ENCODE assay signal across 8 cellular contexts in the genomic region with DNA sequence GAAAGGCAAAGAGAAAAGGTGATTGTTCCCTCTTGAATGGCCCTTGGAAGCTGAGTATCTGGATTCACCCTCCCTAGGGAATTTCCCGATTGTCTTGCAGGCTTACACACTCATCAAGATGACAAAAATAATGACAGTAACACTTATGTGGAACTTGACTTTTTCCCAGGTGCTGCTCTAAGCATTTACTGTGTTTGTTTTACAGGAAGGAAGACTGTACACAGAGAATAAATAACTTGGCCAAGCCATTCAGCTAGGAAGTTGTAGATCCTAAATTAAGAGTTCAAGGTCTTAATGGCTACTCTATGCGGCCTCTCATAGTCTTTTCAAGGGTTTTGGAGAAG. TPM values are rescaled to one million over a fixed set of nuclear protein-coding genes. Genes with fewer than 3 reads are reported as not detected.
A peak's percentile ranks its signal among the peaks of the same experiment; 100 is the strongest.
DNase-seq lines count a peak whose midpoint lies in the region; ATAC-seq and TF ChIP-seq lines count a peak whose summit lies in the region.

No MANE protein-coding gene starts in this region.

- H3K27ac ChIP-seq in mammary epithelial cell (ENCODE audit: insufficient read depth, low read depth, low read length) (no peak overlapping the region), testis (no peak overlapping the region)

- H3K27me3 ChIP-seq in mammary epithelial cell (ENCODE audit: insufficient read depth, low read length) (no peaks in the 10 kb centered on the region), mucosa of stomach (ENCODE audit: control insufficient read depth, insufficient read depth, low read length) (peaks cover 20% of the 10 kb centered on the region), testis (no peaks in the 10 kb centered on the region)

- H3K36me3 ChIP-seq in mammary epithelial cell (ENCODE audit: insufficient read depth, low read length) (no peaks in the 10 kb centered on the region), mucosa of stomach (ENCODE audit: control insufficient read depth, insufficient read depth, low read length) (no peaks in the 10 kb centered on the region), testis (ENCODE audit: low read depth, missing control alignments) (no peaks in the 10 kb centered on the region)

- dilution Hi-C loops in mammary epithelial cell (cut with HindIII; ENCODE audit: low sequenced_read_pairs) = no loop called here

- H3K4me1 ChIP-seq in mammary epithelial cell (ENCODE audit: insufficient read depth, low read length) (peaks cover 11% of the 10 kb centered on the region), mucosa of stomach (ENCODE audit: control insufficient read depth, insufficient read depth, low read length) (peaks cover 10% of the 10 kb centered on the region), testis (peaks cover 9% of the 10 kb centered on the region)

- H3K4me3 ChIP-seq in AG09309 (ENCODE audit: control insufficient read depth, low read depth, low read length) = peak overlapping the region; percentile 49
- H3K4me3 ChIP-seq in mammary epithelial cell (replicated peaks in 1 of 3; ENCODE audit: insufficient read depth in 1 of 3, low read depth in 2 of 3, low read length in 3 of 3) = no peak overlapping the region
- H3K4me3 ChIP-seq in mucosa of stomach (ENCODE audit: low read length) = no peak overlapping the region
- peak overlapping the region in 1 of 2 donors; percentile 40 for H3K4me3 ChIP-seq in testis

- H4K20me1 ChIP-seq in mammary epithelial cell (ENCODE audit: insufficient read depth, low read length) = no peaks in the 10 kb centered on the region

- peaks cover 9% of the 10 kb centered on the region for H3K9me3 ChIP-seq in mammary epithelial cell (replicated peaks; ENCODE audit: insufficient read depth, low read length)
- no peaks in the 10 kb centered on the region for H3K9me3 ChIP-seq in mucosa of stomach (ENCODE audit: control insufficient read depth, low read length)
- no peaks in the 10 kb centered on the region for H3K9me3 ChIP-seq in testis

- H3K4me2 ChIP-seq in mammary epithelial cell (ENCODE audit: insufficient read depth, low read depth, low read length) = no peak overlapping the region

- no peaks in the 10 kb centered on the region for H3K79me2 ChIP-seq in mammary epithelial cell (ENCODE audit: insufficient read depth, low read length)

- no TSS peak for BruUV-seq in mammary epithelial cell (replicated peaks; lab: Mats Ljungman, UMichigan)

- intact Hi-C loops in mammary epithelial cell (cut with micrococcal nuclease) (no loop called here), testis (cut with DNase I; ENCODE audit: low total_unique reads) (no loop called here)

- in situ Hi-C loops in mammary epithelial cell (cut with MboI; ENCODE audit: low sequenced_read_pairs in 2 of 2) = no loop called here

- TF ChIP-seq CTCF in AG09309 (IDR thresholded peaks at IDR 0.05; ENCODE audit: control insufficient read depth, insufficient read depth, low read depth, low read length, missing control alignments) = no peak
- TF ChIP-seq CTCF in mammary epithelial cell (conservative IDR thresholded peaks at IDR 0.05 in 1 of 2, IDR thresholded peaks at IDR 0.05 in 1 of 2; ENCODE audit: extremely low read depth in 1 of 2, insufficient read depth in 1 of 2, low read depth in 1 of 2, low read length in 2 of 2) = no peak
- no peak for TF ChIP-seq CTCF in testis (IDR thresholded peaks at IDR 0.05)

- DNase-seq in AG09309 (ENCODE audit: low read depth) (no peak), mammary epithelial cell (no peak), germinal center (ENCODE audit: low spot score) (no peak), testis (no peak)

- H3K9ac ChIP-seq in mammary epithelial cell (ENCODE audit: insufficient read depth, low read length) = no peak overlapping the region
- peak overlapping the region; percentile 64 for H3K9ac ChIP-seq in mucosa of stomach (ENCODE audit: low read length)

- 100% methylated on average over 2 of the region's 2 CpGs for WGBS in mammary epithelial cell (ENCODE audit: low coverage, missing lambda C conversion rate)
- 30 to 42% methylated on average over 2 of the region's 2 CpGs for WGBS in testis, 2 donors

- no peak for TF ChIP-seq POLR2A in testis (IDR thresholded peaks at IDR 0.05)

- H2AFZ ChIP-seq in mammary epithelial cell (ENCODE audit: low read depth, low read length) = peak overlapping the region; percentile 93

- CTCF ChIA-PET in mammary epithelial cell (lab: Charles Lee; ENCODE audit: low non-redundant PET) = no interaction called here

- ATAC-seq in HG02884 (IDR thresholded peaks at IDR 0.05; ENCODE audit: unreplicated experiment) (peak; percentile 2), HG03097 (IDR thresholded peaks at IDR 0.05; ENCODE audit: low FRiP score, unreplicated experiment) (no peak), GM21786 (IDR thresholded peaks at IDR 0.05; ENCODE audit: unreplicated experiment) (no peak)

RNA-seq across cellular contexts. Expression of gene DPP4, which starts 0.5 kb away (rescaled TPM):
- total RNA-seq in mammary epithelial cell (1 to 10 TPM in 1 of 2 donors, under 1 TPM in 1; 0.61 to 7.8 TPM), testis (1 to 10 TPM; 1.2 to 1.7 TPM)
- polyA plus RNA-seq in mammary epithelial cell (0.24 TPM), testis (ENCODE audit: insufficient read depth, low read depth, low replicate concordance) (6.3 TPM)
- polyA minus RNA-seq in mammary epithelial cell = not detected
